2 cellular contexts compared by ENCODE assay signal in genomic region chr15:57363661-57364060, GRCh38.
TF ChIP-seq lines count a peak whose summit lies in the region.

No MANE protein-coding gene starts in this region.

TF ChIP-seq in GM23338, 12 proteins besides CTCF, POLR2A, EP300 and RAD21:
- TF ChIP-seq ZNF462 (CRISPR knock-in tag; IDR thresholded peaks at IDR 0.05): no peak
- TF ChIP-seq NANOG (IDR thresholded peaks at IDR 0.05; ENCODE audit: borderline replicate concordance): 0 out of 2 replicates have a peak, but pooled peaks have one; percentile 26

TF ChIP-seq in H1, 55 proteins besides CTCF, POLR2A, EP300 and RAD21 (continued from another document):
- no peak for TF ChIP-seq ATF2 (IDR thresholded peaks at IDR 0.05; ENCODE audit: low read length)
- TF ChIP-seq CTBP2 (IDR thresholded peaks at IDR 0.05; ENCODE audit: borderline replicate concordance, insufficient read depth, insufficient read length, low read length): no peak
- no peak for TF ChIP-seq PHF8 (conservative IDR thresholded peaks at IDR 0.05; ENCODE audit: low read depth, low read length)
- TF ChIP-seq TCF12 (IDR thresholded peaks at IDR 0.05; ENCODE audit: low read depth, low read length): no peak
- TF ChIP-seq CBX8 (IDR thresholded peaks at IDR 0.05; ENCODE audit: borderline replicate concordance, low read depth, low read length): no peak
- TF ChIP-seq CEBPB (IDR thresholded peaks at IDR 0.05; ENCODE audit: low read depth, low read length): no peak
- no peak for TF ChIP-seq RXRA (IDR thresholded peaks at IDR 0.05; ENCODE audit: insufficient read depth, low read depth, low read length)
- no peak for TF ChIP-seq E2F6 (IDR thresholded peaks at IDR 0.05)
- TF ChIP-seq SP4 (IDR thresholded peaks at IDR 0.05; ENCODE audit: low read length): no peak
- TF ChIP-seq SRF (IDR thresholded peaks at IDR 0.05; ENCODE audit: low read depth, low read length): no peak
- no peak for TF ChIP-seq CHD7 (IDR thresholded peaks at IDR 0.05; ENCODE audit: insufficient replicate concordance, low read length)
- TF ChIP-seq SIX5 (IDR thresholded peaks at IDR 0.05; ENCODE audit: low read depth, low read length): no peak
- TF ChIP-seq USF2 (IDR thresholded peaks at IDR 0.05; ENCODE audit: low read length): no peak
